In genomic region chr20:845967-846893, GRCh38 we compare ENCODE assay signal across 9 cellular contexts. TPM values are rescaled to one million over a fixed set of nuclear protein-coding genes. Genes with fewer than 3 reads are reported as not detected.
DNase-seq lines count a peak whose midpoint lies in the region; ATAC-seq, FAIRE-seq and TF ChIP-seq lines count a peak whose summit lies in the region.
"Had no signal": no experiment of that assay in that cellular context is flagged by ENCODE, and none has a peak within 500 bp of the region (broad histone marks: within the 10 kb centered on the region; RNA-seq: fewer than 3 reads in every experiment).

No MANE protein-coding gene starts in this region.

- H3K9me3 Mint-ChIP-seq in brain: no peaks in the 10 kb centered on the region

- H3K27me3 ChIP-seq in parathyroid adenoma (ENCODE audit: control insufficient read depth, insufficient read depth, low read length): no peaks in the 10 kb centered on the region

- peaks cover 7% of the 10 kb centered on the region for H3K36me3 Mint-ChIP-seq in brain

- peak; percentile 27 for FAIRE-seq in GM12892 (lab: Jason Lieb, UNC)
- FAIRE-seq: H54 had no signal

- H3K4me3 Mint-ChIP-seq in brain: peak overlapping the region; percentile 64 to 85 (median 80)

- peaks cover 50% of the 10 kb centered on the region for H3K4me1 Mint-ChIP-seq in brain

- peak overlapping the region; percentile 10 for H3K4me2 ChIP-seq in parathyroid adenoma (ENCODE audit: low read length)

- TF ChIP-seq POLR2A in GM12892 (IDR thresholded peaks at IDR 0.05; ENCODE audit: low read depth, low read length): no peak

- H3K36me3 ChIP-seq in parathyroid adenoma (ENCODE audit: control insufficient read depth, insufficient read depth, low read length): no peaks in the 10 kb centered on the region

- H2AFZ ChIP-seq in parathyroid adenoma: no peak overlapping the region

- no peak for ATAC-seq in HG02571 (IDR thresholded peaks at IDR 0.05; ENCODE audit: unreplicated experiment)
- ATAC-seq in GM18520 (IDR thresholded peaks at IDR 0.05; ENCODE audit: unreplicated experiment): no peak

- DNase-seq in GM12892 (ENCODE audit: insufficient read length) (no peak), NCI-H69 (lab: John Stamatoyannopoulos, UW) (peak; percentile 51), NCI-H1417 (lab: John Stamatoyannopoulos, UW) (no peak), NCI-H1092 treated with DMSO at 0.1 percent for 48 hours (lab: John Stamatoyannopoulos, UW) (no peak)

- no peaks in the 10 kb centered on the region for H3K79me2 ChIP-seq in parathyroid adenoma

- no peak overlapping the region for H3K9ac ChIP-seq in parathyroid adenoma

- H3K9me3 ChIP-seq in parathyroid adenoma (ENCODE audit: control insufficient read depth, low read length): no peaks in the 10 kb centered on the region

- peaks cover 23% of the 10 kb centered on the region for H3K4me1 ChIP-seq in parathyroid adenoma

- peaks cover 24% of the 10 kb centered on the region for H3K27me3 Mint-ChIP-seq in brain

- peak overlapping the region; percentile 22 to 88 (median 48) for H3K27ac Mint-ChIP-seq in brain

- H3K27ac ChIP-seq in parathyroid adenoma: no peak overlapping the region

- no peak overlapping the region for H3K4me3 ChIP-seq in parathyroid adenoma (ENCODE audit: low read depth, low read length)

- TF ChIP-seq CTCF in brain (conservative IDR thresholded peaks at IDR 0.05) (no peak), parathyroid adenoma (IDR thresholded peaks at IDR 0.05) (no peak)

RNA-seq across cellular contexts. Expression of gene FAM110A, which starts 12.7 kb away (rescaled TPM):
- 3.0 TPM for polyA plus RNA-seq in GM12892 (2012; ENCODE audit: missing spikeins)
- 21.9 TPM for polyA plus RNA-seq in brain (ENCODE audit: insufficient read depth, low read depth, low replicate concordance)
